9 cellular contexts compared by ENCODE assay signal in genomic region chr3:24237971-24238767, GRCh38.
DNase-seq lines count a peak whose midpoint lies in the region; ATAC-seq lines count a peak whose summit lies in the region.
"Had no signal": no experiment of that assay in that cellular context is flagged by ENCODE, and none has a peak within 500 bp of the region (broad histone marks: within the 10 kb centered on the region; RNA-seq: fewer than 3 reads in every experiment).

No MANE protein-coding gene starts in this region.

- intact Hi-C loops in Right ventricle myocardium superior (cut with DNase I), result loop anchor here (5.0 kb wide), 1 partner anchor 241 kb away; no protein-coding TSS in a partner anchor

- H3K4me3 Mint-ChIP-seq in activated naive CD8-positive, alpha-beta T cell treated with anti-CD3 and anti-CD28 coated beads for 36 hours, result no peak overlapping the region
- H3K4me3 Mint-ChIP-seq: dendritic cell treated with granulocyte-macrophage colony-stimulating factor and Interleukin-4, amounts not matched to agents 40 ng/mL and 50 ng/mL, for 4 days had no signal

- peaks cover 1% of the 10 kb centered on the region for H3K4me1 Mint-ChIP-seq in activated naive CD8-positive, alpha-beta T cell treated with anti-CD3 and anti-CD28 coated beads for 36 hours

- DNase-seq in Daoy (ENCODE audit: low read depth) (peak; percentile 79), NCI-H524 (lab: John Stamatoyannopoulos, UW) (peak; percentile 52 to 85), Right ventricle myocardium superior (no peak), pons (ENCODE audit: low spot score) (peak; percentile 91)
- DNase-seq in activated naive CD8-positive, alpha-beta T cell treated with anti-CD3 and anti-CD28 coated beads for 36 hours, result peak; percentile 22
- DNase-seq in activated effector memory CD4-positive, alpha-beta T cell treated with Interleukin-2 at 50 U/mL for 16 hours, result no peak

- H3K36me3 Mint-ChIP-seq in activated naive CD8-positive, alpha-beta T cell treated with anti-CD3 and anti-CD28 coated beads for 36 hours, result no peaks in the 10 kb centered on the region

- H3K27ac Mint-ChIP-seq in activated naive CD8-positive, alpha-beta T cell treated with anti-CD3 and anti-CD28 coated beads for 36 hours, result no peak overlapping the region
- H3K27ac Mint-ChIP-seq: dendritic cell treated with granulocyte-macrophage colony-stimulating factor and Interleukin-4, amounts not matched to agents 40 ng/mL and 50 ng/mL, for 4 days had no signal

- ATAC-seq in GM19351 (IDR thresholded peaks at IDR 0.05; ENCODE audit: unreplicated experiment), result peak; percentile 84
- ATAC-seq in HG03280 (IDR thresholded peaks at IDR 0.05; ENCODE audit: unreplicated experiment), result peak; percentile 84
- peak; percentile 80 for ATAC-seq in Right ventricle myocardium superior (ENCODE audit: poor library complexity)

- no peaks in the 10 kb centered on the region for H3K9me3 Mint-ChIP-seq in activated naive CD8-positive, alpha-beta T cell treated with anti-CD3 and anti-CD28 coated beads for 36 hours
- H3K9me3 Mint-ChIP-seq: dendritic cell treated with granulocyte-macrophage colony-stimulating factor and Interleukin-4, amounts not matched to agents 40 ng/mL and 50 ng/mL, for 4 days had no signal

- peaks cover 4% of the 10 kb centered on the region for H3K27me3 Mint-ChIP-seq in activated naive CD8-positive, alpha-beta T cell treated with anti-CD3 and anti-CD28 coated beads for 36 hours

Comparison
In these comparisons a context has a peak if more than half of its experiments do, and no peak if none do; other contexts are left out.
1. DNase-seq: peak in Daoy (single experiment), NCI-H524 (2 of 2), activated naive CD8-positive, alpha-beta T cell treated with anti-CD3 and anti-CD28 coated beads for 36 hours (single experiment) and pons (single experiment); none in Right ventricle myocardium superior (single experiment) and activated effector memory CD4-positive, alpha-beta T cell treated with Interleukin-2 at 50 U/mL for 16 hours (single experiment).
2. Peak in every context shown above with its lines, with median percentiles within 50 percentile points of each other: ATAC-seq.